25 cellular contexts compared by ENCODE assay signal in the genomic region with DNA sequence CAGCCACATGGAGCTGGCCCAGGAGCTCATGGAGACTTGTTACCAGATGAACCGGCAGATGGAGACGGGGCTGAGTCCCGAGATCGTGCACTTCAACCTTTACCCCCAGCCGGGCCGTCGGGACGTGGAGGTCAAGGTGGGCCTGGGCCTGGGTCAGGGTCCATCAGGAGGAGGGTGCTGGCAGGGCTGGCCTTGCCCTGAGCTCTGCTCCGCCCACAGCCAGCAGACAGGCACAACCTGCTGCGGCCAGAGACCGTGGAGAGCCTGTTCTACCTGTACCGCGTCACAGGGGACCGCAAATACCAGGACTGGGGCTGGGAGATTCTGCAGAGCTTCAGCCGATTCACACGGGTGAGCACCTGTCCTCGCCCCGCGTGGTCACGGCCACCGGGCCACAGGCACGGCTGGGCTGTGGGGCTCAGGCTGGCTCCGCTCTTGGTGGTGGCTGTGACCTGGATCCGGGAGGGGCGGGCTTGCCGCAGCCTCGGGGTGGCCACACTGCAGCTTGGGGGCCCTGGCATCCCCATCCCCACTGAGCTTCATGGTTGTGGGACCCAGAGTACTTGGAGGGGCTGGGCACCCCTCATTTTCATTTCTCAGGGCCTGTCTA. TPM values are rescaled to one million over a fixed set of nuclear protein-coding genes. Genes with fewer than 3 reads are reported as not detected.
DNase-seq lines count a peak whose midpoint lies in the region; ATAC-seq lines count a peak whose summit lies in the region.
"Had no signal": no experiment of that assay in that cellular context is flagged by ENCODE, and none has a peak within 500 bp of the region (broad histone marks: within the 10 kb centered on the region; RNA-seq: fewer than 3 reads in every experiment).

No MANE protein-coding gene starts in this region.

- no peaks in the 10 kb centered on the region; the same call in 1 of the 2 replicates for H3K9me3 ChIP-seq in Karpas-422 (ENCODE audit: low read length)
- H3K9me3 ChIP-seq: SJSA1 had no signal

- no peak overlapping the region for H3K9ac ChIP-seq in Karpas-422 (ENCODE audit: low read length)
- H3K9ac ChIP-seq: BLaER1, GM23248 had no signal

- peaks cover 16% of the 10 kb centered on the region for H3K36me3 ChIP-seq in Karpas-422 (ENCODE audit: insufficient read depth, low read length)

- H4K20me1 ChIP-seq in Karpas-422 (ENCODE audit: insufficient read depth, low read depth, low read length): 0 out of 2 replicates have a peak, but pooled peaks cover 3% of the 10 kb centered on the region

- H2AFZ ChIP-seq in Karpas-422 (ENCODE audit: low read length): no peak overlapping the region
- H2AFZ ChIP-seq: GM23248 had no signal

- no peaks in the 10 kb centered on the region for H3K4me1 ChIP-seq in Karpas-422 (ENCODE audit: low read length)
- H3K4me1 ChIP-seq: SJSA1 had no signal

- no peak overlapping the region for H3K27ac Mint-ChIP-seq in stimulated activated naive CD8-positive, alpha-beta T cell treated with anti-CD3 and anti-CD28 coated beads, Interleukin-15, amount 100 ng/mL, for 72 hours
- H3K27ac Mint-ChIP-seq in stimulated activated memory B cell treated with anti-CD40 and anti-IgM and Interleukin-4, amounts not matched to agents 10 μg/mL and 1 μg/mL and 100 μg/mL, for 72 hours: no peak overlapping the region
- H3K27ac Mint-ChIP-seq: CD4-positive, alpha-beta T cell; H9; HFFc6; IgD-negative memory B cell; T-cell had no signal

- H3K4me2 ChIP-seq in Karpas-422 (ENCODE audit: low read depth, low read length, poor library complexity, severe bottlenecking): no peak overlapping the region
- H3K4me2 ChIP-seq: BLaER1 had no signal

- H3K27me3 Mint-ChIP-seq in stimulated activated naive CD8-positive, alpha-beta T cell treated with anti-CD3 and anti-CD28 coated beads, Interleukin-15, amount 100 ng/mL, for 72 hours: no peaks in the 10 kb centered on the region
- H3K27me3 Mint-ChIP-seq in stimulated activated memory B cell treated with anti-CD40 and anti-IgM and Interleukin-4, amounts not matched to agents 10 μg/mL and 1 μg/mL and 100 μg/mL, for 72 hours: no peaks in the 10 kb centered on the region
- H3K27me3 Mint-ChIP-seq: CD4-positive, alpha-beta T cell; IgD-negative memory B cell; T-cell had no signal

- H3K9me2 ChIP-seq in Karpas-422 (replicated peaks; ENCODE audit: insufficient read depth, low read length): no peaks in the 10 kb centered on the region

- DNase-seq in stimulated activated naive CD8-positive, alpha-beta T cell treated with anti-CD3 and anti-CD28 coated beads, Interleukin-15, amount 100 ng/mL, for 72 hours: no peak
- DNase-seq in stimulated activated naive CD8-positive, alpha-beta T cell treated with anti-CD3 and anti-CD28 coated beads, Interleukin-15, Interleukin-2, amounts not matched to agents 100 U/mL and 50 U/mL, for 24 hours: no peak
- DNase-seq in Karpas-422 (peak; percentile 40), cortex of kidney (lab: John Stamatoyannopoulos, UW) (no peak), GM19238 (ENCODE audit: insufficient read length, low spot score) (no peak)
- DNase-seq in activated naive CD4-positive, alpha-beta T cell (lab: John Stamatoyannopoulos, UW): no peak
- DNase-seq: CD4-positive, alpha-beta T cell; EL; GDM1; GM23248; H9; HFFc6; NCI-H1092; NCI-H1417 treated with DMSO at 0.1 percent for 48 hours; NCI-H187; NCI-H2081 treated with DMSO at 0.1 percent for 48 hours; NCI-H524; NCI-H774; T-cell had no signal

- no peaks in the 10 kb centered on the region for H3K79me2 ChIP-seq in Karpas-422 (ENCODE audit: low read length)

- H3K27me3 ChIP-seq in Karpas-422 (ENCODE audit: low read length): no peaks in the 10 kb centered on the region
- H3K27me3 ChIP-seq: BLaER1, SJSA1 had no signal

- no peak overlapping the region for H3K4me3 ChIP-seq in Karpas-422 (ENCODE audit: low read length)
- H3K4me3 ChIP-seq: BLaER1, GM23248, SJSA1 had no signal

- peaks cover 7% of the 10 kb centered on the region for H3K36me3 Mint-ChIP-seq in stimulated activated memory B cell treated with anti-CD40 and anti-IgM and Interleukin-4, amounts not matched to agents 10 μg/mL and 1 μg/mL and 100 μg/mL, for 72 hours
- H3K36me3 Mint-ChIP-seq: IgD-negative memory B cell had no signal

- peaks cover 7% of the 10 kb centered on the region for H3K4me1 Mint-ChIP-seq in stimulated activated naive CD8-positive, alpha-beta T cell treated with anti-CD3 and anti-CD28 coated beads, Interleukin-15, amount 100 ng/mL, for 72 hours
- no peaks in the 10 kb centered on the region for H3K4me1 Mint-ChIP-seq in stimulated activated memory B cell treated with anti-CD40 and anti-IgM and Interleukin-4, amounts not matched to agents 10 μg/mL and 1 μg/mL and 100 μg/mL, for 72 hours
- H3K4me1 Mint-ChIP-seq: H9, IgD-negative memory B cell, T-cell had no signal

- H3K4me3 Mint-ChIP-seq in stimulated activated naive CD8-positive, alpha-beta T cell treated with anti-CD3 and anti-CD28 coated beads, Interleukin-15, amount 100 ng/mL, for 72 hours: no peak overlapping the region
- no peak overlapping the region for H3K4me3 Mint-ChIP-seq in stimulated activated memory B cell treated with anti-CD40 and anti-IgM and Interleukin-4, amounts not matched to agents 10 μg/mL and 1 μg/mL and 100 μg/mL, for 72 hours
- H3K4me3 Mint-ChIP-seq: CD4-positive, alpha-beta T cell; H9; HFFc6; IgD-negative memory B cell; T-cell had no signal

- no peaks in the 10 kb centered on the region for H3K9me3 Mint-ChIP-seq in stimulated activated naive CD8-positive, alpha-beta T cell treated with anti-CD3 and anti-CD28 coated beads, Interleukin-15, amount 100 ng/mL, for 72 hours
- no peaks in the 10 kb centered on the region for H3K9me3 Mint-ChIP-seq in stimulated activated memory B cell treated with anti-CD40 and anti-IgM and Interleukin-4, amounts not matched to agents 10 μg/mL and 1 μg/mL and 100 μg/mL, for 72 hours
- H3K9me3 Mint-ChIP-seq: CD4-positive, alpha-beta T cell; HFFc6; IgD-negative memory B cell; T-cell had no signal

- ATAC-seq in stimulated activated naive CD8-positive, alpha-beta T cell treated with anti-CD3 and anti-CD28 coated beads, Interleukin-15, amount 100 ng/mL, for 72 hours: peak; percentile 7
- no peak for ATAC-seq in stimulated activated naive CD8-positive, alpha-beta T cell treated with anti-CD3 and anti-CD28 coated beads, Interleukin-15, Interleukin-2, amounts not matched to agents 100 U/mL and 50 U/mL, for 24 hours
- peak; percentile 67 for ATAC-seq in esophagus mucosa
- peak; percentile 2 for ATAC-seq in stimulated activated memory B cell treated with anti-CD40 and anti-IgM and Interleukin-4, amounts not matched to agents 10 μg/mL and 1 μg/mL and 100 μg/mL, for 72 hours
- ATAC-seq: T-cell had no signal

- H3K27ac ChIP-seq in Karpas-422 (ENCODE audit: low read length): no peak overlapping the region
- H3K27ac ChIP-seq: BLaER1, GM23248, SJSA1 had no signal

RNA-seq across cellular contexts. Expression of gene DPP7, which starts 7.1 kb away (rescaled TPM):
- 114 and 237 TPM in 2 replicates for total RNA-seq in Karpas-422 (2014; rRNA removed; shearing (Covaris generic); ENCODE audit: low replicate concordance)
- total RNA-seq in esophagus mucosa: 75.3 TPM

RNA-seq across cellular contexts. Expression of gene MAN1B1, which starts 20.6 kb away (rescaled TPM):
- total RNA-seq in Karpas-422 (2014; rRNA removed; shearing (Covaris generic); ENCODE audit: low replicate concordance): 28.9 and 58.1 TPM in 2 replicates
- total RNA-seq in esophagus mucosa: 46.2 TPM

RNA-seq across cellular contexts. Expression of gene UAP1L1, which starts 30.1 kb away (rescaled TPM):
- 15.1 and 26.2 TPM in 2 replicates for total RNA-seq in Karpas-422 (2014; rRNA removed; shearing (Covaris generic); ENCODE audit: low replicate concordance)
- 4.9 TPM for total RNA-seq in esophagus mucosa

RNA-seq across cellular contexts. Expression of gene GRIN1, which starts 31.5 kb away (rescaled TPM):
- not detected in 2 replicates for total RNA-seq in Karpas-422 (2014; rRNA removed; shearing (Covaris generic); ENCODE audit: low replicate concordance)
- 0.12 TPM for total RNA-seq in esophagus mucosa
- total RNA-seq: CD4-positive, alpha-beta T cell; Right ventricle myocardium superior; SJSA1; T-cell had no signal

RNA-seq across cellular contexts. Expression of gene SAPCD2, which starts 37.1 kb away (rescaled TPM):
- 18.6 and 53.2 TPM in 2 replicates for total RNA-seq in Karpas-422 (2014; rRNA removed; shearing (Covaris generic); ENCODE audit: low replicate concordance)
- 13.8 TPM for total RNA-seq in esophagus mucosa
